8 cellular contexts compared by ENCODE assay signal in genomic region chr3:110888625-110889375, GRCh38.
DNase-seq lines count a peak whose midpoint lies in the region; TF ChIP-seq lines count a peak whose summit lies in the region.
"Not testable (repeated sequence)": the region's sequence is repeated elsewhere in the genome, so short reads cannot be mapped to it uniquely, and the experiment has no call there.

No MANE protein-coding gene starts in this region.

- TF ChIP-seq CTCF in Caco-2 (IDR thresholded peaks at IDR 0.05; ENCODE audit: insufficient read depth in 1 of 2, low read depth in 1 of 2, low read length in 1 of 2, severe bottlenecking in 1 of 2, unreplicated experiment in 1 of 2); cardiac muscle cell (IDR thresholded peaks at IDR 0.05; ENCODE audit: low read depth, low read length); neural crest cell (conservative IDR thresholded peaks at IDR 0.05): not testable (repeated sequence)

- H3K27ac ChIP-seq in cardiac muscle cell, result peak overlapping the region; percentile 37

- H3K27ac Mint-ChIP-seq in Caco-2 (ENCODE audit: unreplicated experiment) (peak overlapping the region; percentile 97), neural crest cell (ENCODE audit: unreplicated experiment) (peak overlapping the region; percentile 99)

- not testable (repeated sequence) for H3K27me3 Mint-ChIP-seq in Caco-2 (ENCODE audit: insufficient read depth, unreplicated experiment); neural crest cell (ENCODE audit: low read depth)

- not testable (repeated sequence) for H3K9me3 ChIP-seq in Caco-2; cardiac muscle cell (ENCODE audit: low read depth)

- not testable (repeated sequence) for H3K4me1 ChIP-seq in Caco-2; cardiac muscle cell (ENCODE audit: low read depth)

- intact Hi-C loops in Caco-2 (cut with micrococcal nuclease; ENCODE audit: unreplicated experiment), result not testable (repeated sequence)

- H3K36me3 Mint-ChIP-seq in Caco-2 (ENCODE audit: insufficient read depth, unreplicated experiment), result not testable (repeated sequence)
- H3K36me3 Mint-ChIP-seq in neural crest cell (ENCODE audit: low read depth), result peaks cover 18% of the 10 kb centered on the region

- POLR2A ChIA-PET in Caco-2 (lab: Charles Lee), result interaction anchor here (0.7 kb wide), 1 partner anchor 53 kb away, joined by 4 read pairs; no protein-coding TSS in a partner anchor
- POLR2A ChIA-PET in HEK293T (lab: Yijun Ruan, JAX), result not testable (repeated sequence)

- H3K9me3 Mint-ChIP-seq in Caco-2 (ENCODE audit: unreplicated experiment) (peaks cover 20% of the 10 kb centered on the region), neural crest cell (peaks cover 14% of the 10 kb centered on the region)

- not testable (repeated sequence) for H3K27me3 ChIP-seq in Caco-2 (replicated peaks; ENCODE audit: control insufficient read depth, insufficient read depth, low read length); cardiac muscle cell

- H3K4me3 Mint-ChIP-seq in Caco-2 (ENCODE audit: unreplicated experiment), result peak overlapping the region; percentile 86
- H3K4me3 Mint-ChIP-seq in neural crest cell, result peak overlapping the region; percentile 97

- H3K4me3 ChIP-seq in Caco-2 (ENCODE audit: low read depth, low read length), result peak overlapping the region; percentile 36
- H3K4me3 ChIP-seq in cardiac muscle cell, result peak overlapping the region; percentile 29

- DNase-seq in Caco-2 (peak in 1 of 2 experiments; percentile 33), NCI-H1105 treated with DMSO at 0.1 percent for 48 hours (lab: John Stamatoyannopoulos, UW) (peak; percentile 49), NCI-H2171 (lab: John Stamatoyannopoulos, UW) (peak; percentile 51), RPMI8226 (peak; percentile 22), neural crest cell (ENCODE audit: low read depth, low spot score) (peak; percentile 7)
- DNase-seq in HEK293T (ENCODE audit: extremely low spot score); cardiac muscle cell (ENCODE audit: low read depth in 1 of 2, low spot score in 1 of 2): not testable (repeated sequence)
- DNase-seq in activated T-cell treated with anti-CD3 and anti-CD28 coated beads, Interleukin-2, amount 50 U/mL, for 48 hours, result peak; percentile 19 to 26

- TSS peak; percentile 50 for BruUV-seq in Caco-2 (replicated peaks; lab: Mats Ljungman, UMichigan)

- not testable (repeated sequence) for H3K36me3 ChIP-seq in Caco-2 (ENCODE audit: control insufficient read depth, insufficient read depth, low read length); cardiac muscle cell

- CTCF ChIA-PET in Caco-2 (lab: Charles Lee), result not testable (repeated sequence)
- CTCF ChIA-PET in HEK293T (lab: Yijun Ruan, JAX), result interaction anchor here (0.7 kb wide), 1 partner anchor 419 kb away, joined by 3 read pairs; no protein-coding TSS in a partner anchor

- not testable (repeated sequence) for H3K4me1 Mint-ChIP-seq in Caco-2 (ENCODE audit: low read depth, unreplicated experiment)
- peaks cover 22% of the 10 kb centered on the region for H3K4me1 Mint-ChIP-seq in neural crest cell

TF ChIP-seq in HEK293T, 16 proteins besides CTCF, POLR2A, EP300 and RAD21:
- peak; percentile 78 for TF ChIP-seq L3MBTL2 (conservative IDR thresholded peaks at IDR 0.05)
TF ChIP-seq in HEK293T: peak in this region for 1; not testable (repeated sequence) for 15.
